ENCODE assay signal across 22 cellular contexts in genomic region chr6:73393278-73393677, GRCh38. TPM values are rescaled to one million over a fixed set of nuclear protein-coding genes. Genes with fewer than 3 reads are reported as not detected.
"Had no signal": no experiment of that assay in that cellular context is flagged by ENCODE, and none has a peak within 500 bp of the region (broad histone marks: within the 10 kb centered on the region; RNA-seq: fewer than 3 reads in every experiment).

No MANE protein-coding gene starts in this region.

- H3K9me3 ChIP-seq: right atrium auricular region, transverse colon had no signal

- H3K27me3 Mint-ChIP-seq: activated CD4-positive, alpha-beta T cell treated with anti-CD3 and anti-CD28 coated beads for 36 hours had no signal

- H3K27me3 ChIP-seq: right atrium auricular region, transverse colon had no signal

- H3K36me3 Mint-ChIP-seq: activated naive CD4-positive, alpha-beta T cell treated with anti-CD3 and anti-CD28 coated beads, Interleukin-2, amount 50 U/mL, for 72 hours had no signal

- ATAC-seq: activated CD4-positive, alpha-beta T cell treated with anti-CD3 and anti-CD28 coated beads for 36 hours; activated CD8-positive, alpha-beta T cell treated with anti-CD3 and anti-CD28 coated beads, Interleukin-2, amount 10 ng/mL, durations not matched to agents 7 days and 5 days; activated naive CD4-positive, alpha-beta T cell treated with anti-CD3 and anti-CD28 coated beads, Interleukin-2, amount 50 U/mL, for 72 hours had no signal

- H3K9me3 Mint-ChIP-seq: activated naive CD4-positive, alpha-beta T cell treated with anti-CD3 and anti-CD28 coated beads, Interleukin-2, amount 50 U/mL, for 72 hours had no signal

- H3K4me1 ChIP-seq: right atrium auricular region had no signal

- H3K27ac ChIP-seq: epithelial cell of prostate, right atrium auricular region, SK-N-MC, transverse colon, WERI-Rb-1 had no signal

- H3K4me3 Mint-ChIP-seq: activated CD4-positive, alpha-beta T cell treated with anti-CD3 and anti-CD28 coated beads for 36 hours; activated CD8-positive, alpha-beta T cell treated with anti-CD3 and anti-CD28 coated beads, Interleukin-2, amount 10 ng/mL, durations not matched to agents 7 days and 5 days had no signal

- DNase-seq: activated CD4-positive, alpha-beta T cell treated with anti-CD3 and anti-CD28 coated beads for 36 hours; activated CD8-positive, alpha-beta memory T cell treated with anti-CD3 and anti-CD28 coated beads, Interleukin-2, amount 50 U/mL, for 4 hours; activated CD8-positive, alpha-beta T cell treated with anti-CD3 and anti-CD28 coated beads, Interleukin-2, amount 10 ng/mL, durations not matched to agents 7 days and 5 days; activated gamma-delta T cell; activated T-cell treated with anti-CD3 and anti-CD28 coated beads, Interleukin-2, amount 50 U/mL, for 48 hours; foreskin melanocyte; head of caudate nucleus; small intestine; stimulated activated CD4-positive, alpha-beta T cell treated with anti-CD3 and anti-CD28 coated beads, Interleukin-4, amount 100 ng/mL, for 24 hours; stimulated activated naive CD4-positive, alpha-beta T cell; transverse colon; WERI-Rb-1 had no signal

- H3K27ac Mint-ChIP-seq: activated CD4-positive, alpha-beta T cell treated with anti-CD3 and anti-CD28 coated beads for 36 hours; activated CD8-positive, alpha-beta T cell treated with anti-CD3 and anti-CD28 coated beads, Interleukin-2, amount 10 ng/mL, durations not matched to agents 7 days and 5 days; activated naive CD4-positive, alpha-beta T cell treated with anti-CD3 and anti-CD28 coated beads, Interleukin-2, amount 50 U/mL, for 72 hours had no signal

- H3K4me3 ChIP-seq: lung, right atrium auricular region, SK-N-MC, transverse colon had no signal

- H3K36me3 ChIP-seq: right atrium auricular region, transverse colon, WERI-Rb-1 had no signal

RNA-seq across cellular contexts. Expression of gene DDX43, which starts 1.4 kb away (rescaled TPM):
- total RNA-seq: chondrocyte had no signal

RNA-seq across cellular contexts. Expression of gene OOEP, which starts 23.6 kb away (rescaled TPM):
- total RNA-seq: bronchial epithelial cell, chondrocyte, right atrium auricular region, subcutaneous adipose tissue, transverse colon had no signal

RNA-seq across cellular contexts. Expression of gene KHDC3L, which starts 30.8 kb away (rescaled TPM):
- total RNA-seq: activated CD4-positive, alpha-beta T cell treated with anti-CD3 and anti-CD28 coated beads for 36 hours; activated CD8-positive, alpha-beta T cell treated with anti-CD3 and anti-CD28 coated beads, Interleukin-2, amount 10 ng/mL, durations not matched to agents 7 days and 5 days; bronchial epithelial cell; chondrocyte; dermis microvascular lymphatic vessel endothelial cell; fibroblast of lung; lung; right atrium auricular region; subcutaneous adipose tissue; transverse colon had no signal
- polyA plus RNA-seq: fibroblast of lung, lung, small intestine had no signal

RNA-seq across cellular contexts. Expression of gene DPPA5, which starts 39.2 kb away (rescaled TPM):
- total RNA-seq: activated CD4-positive, alpha-beta T cell treated with anti-CD3 and anti-CD28 coated beads for 36 hours; activated CD8-positive, alpha-beta T cell treated with anti-CD3 and anti-CD28 coated beads, Interleukin-2, amount 10 ng/mL, durations not matched to agents 7 days and 5 days; activated naive CD4-positive, alpha-beta T cell treated with anti-CD3 and anti-CD28 coated beads, Interleukin-2, amount 50 U/mL, for 72 hours; bronchial epithelial cell; chondrocyte; dermis microvascular lymphatic vessel endothelial cell; fibroblast of lung; lung; right atrium auricular region; subcutaneous adipose tissue; transverse colon had no signal
- polyA plus RNA-seq: fibroblast of lung, lung, small intestine had no signal
